Comparison of ENCODE assay signal across 17 cellular contexts in the genomic region with DNA sequence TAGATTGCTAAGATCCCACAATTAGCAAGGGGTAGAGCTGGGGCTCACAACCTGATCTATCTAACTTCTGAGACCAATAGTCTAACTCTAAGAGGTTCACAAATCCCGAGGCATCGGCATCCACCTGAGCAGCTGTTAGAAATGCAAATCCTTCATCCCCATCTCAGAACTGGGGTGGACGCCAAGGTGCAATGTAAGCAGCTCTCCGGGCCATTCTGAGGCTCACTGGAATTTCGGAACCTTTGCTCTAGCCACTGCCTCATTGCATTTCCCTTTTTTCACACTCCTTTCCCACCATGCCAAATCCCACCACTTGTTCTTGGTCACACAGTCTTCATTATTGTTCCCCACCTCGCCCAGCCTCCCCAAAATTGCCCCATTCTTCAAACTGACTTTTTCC. TPM values are rescaled to one million over a fixed set of nuclear protein-coding genes. Genes with fewer than 3 reads are reported as not detected.
A peak's percentile ranks its signal among the peaks of the same experiment; 100 is the strongest.
DNase-seq lines count a peak whose midpoint lies in the region; ATAC-seq, FAIRE-seq and TF ChIP-seq lines count a peak whose summit lies in the region.
"Had no signal": no experiment of that assay in that cellular context is flagged by ENCODE, and none has a peak within 500 bp of the region (broad histone marks: within the 10 kb centered on the region; RNA-seq: fewer than 3 reads in every experiment).

No MANE protein-coding gene starts in this region.

- WGBS in IMR-90 (ENCODE audit: extremely low coverage in 2 of 2, insufficient read length in 1 of 2), 2 experiments: 70% methylated on average over 2 of the region's 6 CpGs; no CpG with 5 or more reads in 1 of the 2 experiments
- WGBS in pancreas, 2 donors: 72 to 74% methylated on average over 6 of the region's 6 CpGs

- peaks cover 28 to 85% of the 10 kb centered on the region in 2 experiments for H3K79me1 ChIP-seq in IMR-90 (ENCODE audit: low read depth in 1 of 2, low read length in 2 of 2)

- peak overlapping the region; percentile 95 for H2BK5ac ChIP-seq in IMR-90 (ENCODE audit: low read depth, low read length, poor library complexity, severe bottlenecking)

- peak overlapping the region; percentile 62 for H3K14ac ChIP-seq in IMR-90 (replicated peaks; ENCODE audit: low read depth, low read length)

- peak overlapping the region; percentile 70 for H2BK20ac ChIP-seq in IMR-90 (ENCODE audit: low read depth, low read length)

- no peaks in the 10 kb centered on the region for H3K27me3 Mint-ChIP-seq in activated T-cell treated with anti-CD3 and anti-CD28 coated beads, Interleukin-2, amount 50 U/mL, for 24 hours
- no peaks in the 10 kb centered on the region for H3K27me3 Mint-ChIP-seq in chondrocyte (ENCODE audit: low read depth)

- peak overlapping the region; percentile 77 for H4K91ac ChIP-seq in IMR-90 (ENCODE audit: insufficient read depth, low read depth, low read length)

- H2BK15ac ChIP-seq in IMR-90 (ENCODE audit: low read depth, low read length): peak overlapping the region; percentile 81; the same call in 2 of the 3 replicates

- H3K4ac ChIP-seq in IMR-90 (ENCODE audit: low read depth, low read length): peak overlapping the region; percentile 75

- H3K27ac ChIP-seq in IMR-90 (ENCODE audit: insufficient read depth, low read length) (peak overlapping the region; percentile 66), pancreas (peak overlapping the region in 3 of 4 donors; percentile 27 to 67 (median 40))

- no peak overlapping the region for H3K9ac ChIP-seq in IMR-90 (ENCODE audit: low read depth, low read length)

- no peaks in the 10 kb centered on the region for H3K9me3 ChIP-seq in IMR-90 (ENCODE audit: control insufficient read depth, insufficient read depth, low read length)
- no peaks in the 10 kb centered on the region for H3K9me3 ChIP-seq in pancreas
- H3K9me3 ChIP-seq: gastrocnemius medialis had no signal

- ATAC-seq in IMR-90 (ENCODE audit: low read depth) (no peak), pancreas (no peak), GM19452 (IDR thresholded peaks at IDR 0.05; ENCODE audit: unreplicated experiment) (no peak)
- ATAC-seq: gastrocnemius medialis had no signal

- no TSS peak for BruUV-seq in IMR-90 (replicated peaks; lab: Mats Ljungman, UMichigan)

- H3K36me3 ChIP-seq in IMR-90 (ENCODE audit: control insufficient read depth, insufficient read depth, low read length) (peaks cover 6% of the 10 kb centered on the region), pancreas (no peaks in the 10 kb centered on the region)
- H3K36me3 ChIP-seq: gastrocnemius medialis had no signal

- H3K4me3 ChIP-seq in IMR-90 (ENCODE audit: insufficient read depth, low read depth, low read length) (no peak overlapping the region), pancreas (no peak overlapping the region)
- H3K4me3 ChIP-seq: gastrocnemius medialis had no signal

- H3K4me1 ChIP-seq in IMR-90 (ENCODE audit: control insufficient read depth, insufficient read depth, low read length) (peaks cover 29% of the 10 kb centered on the region), pancreas (peaks cover 0 to 33% (median 9%) of the 10 kb centered on the region in 3 donors)

- CTCF ChIA-PET in IMR-90 (lab: Yijun Ruan, JAX): interaction anchor here (1.0 kb wide), 1 partner anchor 113 kb away, joined by 3 read pairs; no protein-coding TSS in a partner anchor

- peak overlapping the region; percentile 86 for H3K23ac ChIP-seq in IMR-90 (ENCODE audit: low read depth, low read length)

- TF ChIP-seq RAD21 in IMR-90 (IDR thresholded peaks at IDR 0.05; ENCODE audit: low read length): no peak

- peak overlapping the region; percentile 50 for H2AK5ac ChIP-seq in IMR-90 (ENCODE audit: low read depth, low read length)

- H3K18ac ChIP-seq in IMR-90 (ENCODE audit: low read depth, low read length): peak overlapping the region; percentile 68; the same call in 1 of the 2 replicates

- intact Hi-C loops in IMR-90 (cut with micrococcal nuclease): no loop called here
- intact Hi-C loops in pancreas (cut with DNase I): no loop called here
- intact Hi-C loops in posterior vena cava (cut with DNase I): no loop called here

- no peaks in the 10 kb centered on the region for H3K27me3 ChIP-seq in IMR-90 (ENCODE audit: control insufficient read depth, insufficient read depth, low read length)
- no peaks in the 10 kb centered on the region for H3K27me3 ChIP-seq in pancreas
- H3K27me3 ChIP-seq: gastrocnemius medialis had no signal

- H3K4me3 Mint-ChIP-seq in activated T-cell treated with anti-CD3 and anti-CD28 coated beads, Interleukin-2, amount 50 U/mL, for 24 hours: no peak overlapping the region
- H3K4me3 Mint-ChIP-seq in chondrocyte (ENCODE audit: unreplicated experiment): no peak overlapping the region
- H3K4me3 Mint-ChIP-seq: T-helper 1 cell treated with Interleukin-12 subunit alpha and Interleukin-12 subunit beta and Interleukin-4 antibody, amounts not matched to agents 30 μg/mL and 1 μg/mL, for 36 hours had no signal

- DNase-seq in activated T-cell treated with anti-CD3 and anti-CD28 coated beads, Interleukin-2, amount 50 U/mL, for 24 hours: no peak
- no peak for DNase-seq in activated T-cell treated with anti-CD3 and anti-CD28 coated beads, Interleukin-2, amount 50 U/mL, for 1 hour
- no peak for DNase-seq in IMR-90
- DNase-seq in chondrocyte (ENCODE audit: low spot score): no peak
- no peak for DNase-seq in pancreas
- DNase-seq in activated CD4-positive, CD25-positive, alpha-beta regulatory T cell treated with anti-CD3 and anti-CD28 coated beads, Interleukin-2, amount 50 U/mL, for 72 hours: no peak
- no peak for DNase-seq in posterior vena cava (ENCODE audit: low spot score)
- DNase-seq: gastrocnemius medialis; NCI-H2029 treated with DMSO at 0.1 percent for 48 hours; occipital lobe; stimulated activated CD4-positive, alpha-beta T cell treated with anti-CD3 and anti-CD28 coated beads, Interleukin-4, amount 100 ng/mL, for 24 hours had no signal

- H3K27ac Mint-ChIP-seq in activated T-cell treated with anti-CD3 and anti-CD28 coated beads, Interleukin-2, amount 50 U/mL, for 24 hours: peak overlapping the region; percentile 39
- H3K27ac Mint-ChIP-seq in chondrocyte (ENCODE audit: unreplicated experiment): peak overlapping the region; percentile 82
- H3K27ac Mint-ChIP-seq: T-helper 1 cell treated with Interleukin-12 subunit alpha and Interleukin-12 subunit beta and Interleukin-4 antibody, amounts not matched to agents 30 μg/mL and 1 μg/mL, for 36 hours had no signal

- H3K56ac ChIP-seq in IMR-90 (ENCODE audit: extremely low read depth, insufficient read depth, low read length): no peak overlapping the region

- peaks cover 92% of the 10 kb centered on the region for H3K4me1 Mint-ChIP-seq in activated T-cell treated with anti-CD3 and anti-CD28 coated beads, Interleukin-2, amount 50 U/mL, for 24 hours (ENCODE audit: low read depth)
- peaks cover 89% of the 10 kb centered on the region for H3K4me1 Mint-ChIP-seq in chondrocyte (ENCODE audit: low read depth)

- no peaks in the 10 kb centered on the region for H4K20me1 ChIP-seq in IMR-90 (ENCODE audit: insufficient read depth, low read length)

- dilution Hi-C loops in IMR-90 (cut with HindIII; ENCODE audit: low sequenced_read_pairs, unreplicated experiment): no loop called here

- H3K36me3 Mint-ChIP-seq in activated T-cell treated with anti-CD3 and anti-CD28 coated beads, Interleukin-2, amount 50 U/mL, for 24 hours (ENCODE audit: low read depth): peaks cover 82% of the 10 kb centered on the region
- H3K36me3 Mint-ChIP-seq in chondrocyte (ENCODE audit: low read depth): peaks cover 3% of the 10 kb centered on the region

- H3K9me3 Mint-ChIP-seq in activated T-cell treated with anti-CD3 and anti-CD28 coated beads, Interleukin-2, amount 50 U/mL, for 24 hours: no peaks in the 10 kb centered on the region
- no peaks in the 10 kb centered on the region for H3K9me3 Mint-ChIP-seq in chondrocyte (ENCODE audit: low read depth)
- H3K9me3 Mint-ChIP-seq: T-helper 1 cell treated with Interleukin-12 subunit alpha and Interleukin-12 subunit beta and Interleukin-4 antibody, amounts not matched to agents 30 μg/mL and 1 μg/mL, for 36 hours had no signal

- peak overlapping the region; percentile 83 for H2AK9ac ChIP-seq in IMR-90 (replicated peaks; ENCODE audit: low read depth, low read length, poor library complexity)

- no peak for FAIRE-seq in pancreas (lab: Jason Lieb, UNC)
- FAIRE-seq: G401.6, GM12891, H54, urothelium cell line had no signal

- peak overlapping the region; percentile 47 to 60 for H4K8ac ChIP-seq in IMR-90 (ENCODE audit: low read depth in 2 of 2, low read length in 2 of 2)

- POLR2A ChIA-PET in IMR-90 (lab: Charles Lee; ENCODE audit: unreplicated experiment): no interaction called here

- peak overlapping the region; percentile 58; the same call in 1 of the 2 replicates for H4K5ac ChIP-seq in IMR-90 (ENCODE audit: low read depth, low read length)

- no peak overlapping the region for H2AFZ ChIP-seq in IMR-90 (replicated peaks; ENCODE audit: low read length, poor library complexity)

- peaks cover 20% of the 10 kb centered on the region for H3K9me1 ChIP-seq in IMR-90 (ENCODE audit: insufficient read depth, low read length)

- TF ChIP-seq POLR2A in IMR-90 (IDR thresholded peaks at IDR 0.05; ENCODE audit: low read depth, low read length): no peak

- H3K4me2 ChIP-seq in IMR-90 (ENCODE audit: low read depth, low read length): no peak overlapping the region

- TF ChIP-seq CTCF in IMR-90 (conservative IDR thresholded peaks at IDR 0.05; ENCODE audit: low read depth, low read length) (no peak), chondrocyte (IDR thresholded peaks at IDR 0.05) (no peak), pancreas (IDR thresholded peaks at IDR 0.05) (no peak)

- H2BK120ac ChIP-seq in IMR-90 (ENCODE audit: low read depth, low read length): peak overlapping the region; percentile 91

- in situ Hi-C loops in IMR-90 (cut with MboI; ENCODE audit: low sequenced_read_pairs): no loop called here

TF ChIP-seq in IMR-90, 13 proteins besides CTCF, POLR2A, EP300 and RAD21 (continues in another document):
- TF ChIP-seq CHD1 (IDR thresholded peaks at IDR 0.05; ENCODE audit: low read depth, low read length): no peak
- TF ChIP-seq MAFK (IDR thresholded peaks at IDR 0.05; ENCODE audit: low read depth, low read length): no peak
- TF ChIP-seq SMC3 (IDR thresholded peaks at IDR 0.05; ENCODE audit: low read depth, low read length): no peak
- no peak for TF ChIP-seq CEBPB (IDR thresholded peaks at IDR 0.05; ENCODE audit: low read depth, low read length)

RNA-seq across cellular contexts. Expression of a gene that starts 29.8 kb away (rescaled TPM):
- total RNA-seq in IMR-90 (2012; rRNA removed) (18.1 and 19.5 TPM in 2 replicates), chondrocyte (19.0 to 25.2 TPM (median 19.1 TPM) in 3 replicates), pancreas (10 to 100 TPM in 1 of 6 donors, 1 to 10 TPM in 5; 3.1 to 11.8 (median 4.9) TPM), posterior vena cava (10 to 100 TPM; 13.1 to 16.2 TPM)
- polyA plus RNA-seq in IMR-90 (2012; rRNA removed) (15.0 and 18.6 TPM in 2 replicates), pancreas (1 to 10 TPM; 2.4 to 3.2 TPM)
- polyA plus RNA-seq in IMR-90 (2012; cell fraction: cytosol; rRNA removed): 3.8 and 11.0 TPM in 2 replicates
- 9.7 and 20.0 TPM in 2 replicates for polyA plus RNA-seq in IMR-90 (2012; cell fraction: nucleus; rRNA removed; ENCODE audit: low replicate concordance)
